ENCODE assay signal across 25 cellular contexts in genomic region chr6:30824698-30825097, GRCh38. TPM values are rescaled to one million over a fixed set of nuclear protein-coding genes. Genes with fewer than 3 reads are reported as not detected.
DNase-seq lines count a peak whose midpoint lies in the region; ATAC-seq and TF ChIP-seq lines count a peak whose summit lies in the region.
"Had no signal": no experiment of that assay in that cellular context is flagged by ENCODE, and none has a peak within 500 bp of the region (broad histone marks: within the 10 kb centered on the region; RNA-seq: fewer than 3 reads in every experiment).

No MANE protein-coding gene starts in this region.

- no peak for ATAC-seq in activated T-helper 17 cell treated with anti-CD3 and anti-CD28 coated beads, Interleukin-2, amount 50 U/mL, for 72 hours (replicated peaks)
- ATAC-seq in naive thymus-derived CD8-positive, alpha-beta T cell: no peak
- ATAC-seq in foreskin keratinocyte (no peak), GM21367 (IDR thresholded peaks at IDR 0.05; ENCODE audit: unreplicated experiment) (no peak)
- ATAC-seq: HCT116; lower lobe of right lung; stimulated activated memory B cell treated with anti-CD40 and anti-IgM and Interleukin-4, amounts not matched to agents 10 μg/mL and 1 μg/mL and 100 μg/mL, for 72 hours had no signal

- H3K4me1 ChIP-seq in CD8-positive, alpha-beta memory T cell (ENCODE audit: insufficient read depth, low read length): peaks cover 42% of the 10 kb centered on the region
- H3K4me1 ChIP-seq in foreskin keratinocyte: peaks cover 56% of the 10 kb centered on the region

- TF ChIP-seq CTCF in foreskin keratinocyte (conservative IDR thresholded peaks at IDR 0.05): no peak

- H3K27me3 Mint-ChIP-seq in CD8-positive, alpha-beta memory T cell: peaks cover 0 to 3% of the 10 kb centered on the region in 2 donors
- no peaks in the 10 kb centered on the region for H3K27me3 Mint-ChIP-seq in activated T-helper 17 cell treated with anti-CD3 and anti-CD28 coated beads, Interleukin-2, amount 50 U/mL, for 72 hours
- H3K27me3 Mint-ChIP-seq in naive thymus-derived CD8-positive, alpha-beta T cell: no peaks in the 10 kb centered on the region

- H3K9me3 ChIP-seq in CD8-positive, alpha-beta memory T cell (ENCODE audit: low read length): no peaks in the 10 kb centered on the region
- H3K9me3 ChIP-seq: lower lobe of right lung, thoracic aorta had no signal

- no peaks in the 10 kb centered on the region for H3K9me3 Mint-ChIP-seq in CD8-positive, alpha-beta memory T cell
- no peaks in the 10 kb centered on the region for H3K9me3 Mint-ChIP-seq in activated T-helper 17 cell treated with anti-CD3 and anti-CD28 coated beads, Interleukin-2, amount 50 U/mL, for 72 hours
- H3K9me3 Mint-ChIP-seq in naive thymus-derived CD8-positive, alpha-beta T cell: no peaks in the 10 kb centered on the region
- H3K9me3 Mint-ChIP-seq: stimulated activated memory B cell treated with anti-CD40 and anti-IgM and Interleukin-4, amounts not matched to agents 10 μg/mL and 1 μg/mL and 100 μg/mL, for 72 hours; T-helper 2 cell treated with Interferon-gamma antibody and Interleukin-4, amounts not matched to agents 5 μg/mL and 100 μg/mL, for 36 hours had no signal

- peak overlapping the region in 5 of 8 donors; percentile 12 to 84 (median 50) for H3K27ac Mint-ChIP-seq in CD8-positive, alpha-beta memory T cell
- H3K27ac Mint-ChIP-seq in activated T-helper 17 cell treated with anti-CD3 and anti-CD28 coated beads, Interleukin-2, amount 50 U/mL, for 72 hours: peak overlapping the region; percentile 16
- H3K27ac Mint-ChIP-seq in naive thymus-derived CD8-positive, alpha-beta T cell: peak overlapping the region in 9 of 10 donors; percentile 26 to 93 (median 65)
- H3K27ac Mint-ChIP-seq: stimulated activated memory B cell treated with anti-CD40 and anti-IgM and Interleukin-4, amounts not matched to agents 10 μg/mL and 1 μg/mL and 100 μg/mL, for 72 hours; T-helper 2 cell treated with Interferon-gamma antibody and Interleukin-4, amounts not matched to agents 5 μg/mL and 100 μg/mL, for 36 hours had no signal

- peak overlapping the region in 1 of 7 donors; percentile 2 for H3K4me3 Mint-ChIP-seq in CD8-positive, alpha-beta memory T cell
- no peak overlapping the region for H3K4me3 Mint-ChIP-seq in activated T-helper 17 cell treated with anti-CD3 and anti-CD28 coated beads, Interleukin-2, amount 50 U/mL, for 72 hours
- H3K4me3 Mint-ChIP-seq in naive thymus-derived CD8-positive, alpha-beta T cell: peak overlapping the region in 2 of 10 donors; percentile 18 to 41
- H3K4me3 Mint-ChIP-seq: stimulated activated memory B cell treated with anti-CD40 and anti-IgM and Interleukin-4, amounts not matched to agents 10 μg/mL and 1 μg/mL and 100 μg/mL, for 72 hours; T-helper 2 cell treated with Interferon-gamma antibody and Interleukin-4, amounts not matched to agents 5 μg/mL and 100 μg/mL, for 36 hours had no signal

- no peak overlapping the region for H3K27ac ChIP-seq in CD8-positive, alpha-beta memory T cell (ENCODE audit: low read depth, low read length)
- no peak overlapping the region for H3K27ac ChIP-seq in foreskin keratinocyte
- H3K27ac ChIP-seq: cardiac muscle cell, epithelial cell of prostate, lower lobe of right lung, parathyroid adenoma, thoracic aorta, WERI-Rb-1 had no signal

- DNase-seq in CD8-positive, alpha-beta memory T cell: no peak
- DNase-seq in NCI-H146 (lab: John Stamatoyannopoulos, UW) (peak; percentile 64), foreskin keratinocyte (no peak)
- DNase-seq in naive thymus-derived CD8-positive, alpha-beta T cell: no peak
- DNase-seq in activated effector memory CD4-positive, alpha-beta T cell treated with anti-CD3 and anti-CD28 coated beads, Interleukin-2, amount 50 U/mL, for 16 hours: no peak
- no peak for DNase-seq in stimulated activated naive CD4-positive, alpha-beta T cell treated with Interleukin-2 at 50 U/mL for 16 hours (lab: John Stamatoyannopoulos, UW)
- DNase-seq: activated CD4-positive, alpha-beta T cell treated with anti-CD3 and anti-CD28 coated beads, Interleukin-2, amount 50 U/mL, for 48 hours; activated naive CD4-positive, alpha-beta T cell; activated T-cell treated with anti-CD3 and anti-CD28 coated beads for 4 hours; amygdala; EL; foreskin fibroblast; hippocampal formation; lower lobe of right lung; NCI-H1436; WERI-Rb-1 had no signal

- H3K36me3 ChIP-seq in CD8-positive, alpha-beta memory T cell (ENCODE audit: insufficient read depth, low read length): no peaks in the 10 kb centered on the region
- H3K36me3 ChIP-seq: cardiac muscle cell, lower lobe of right lung, thoracic aorta, WERI-Rb-1 had no signal

- H3K4me3 ChIP-seq in CD8-positive, alpha-beta memory T cell (ENCODE audit: low read length): no peak overlapping the region
- H3K4me3 ChIP-seq: cardiac muscle cell, lower lobe of right lung, thoracic aorta had no signal

- peaks cover under 1 to 55% (median 3%) of the 10 kb centered on the region in 3 donors for H3K36me3 Mint-ChIP-seq in CD8-positive, alpha-beta memory T cell
- peaks cover 74% of the 10 kb centered on the region for H3K36me3 Mint-ChIP-seq in activated T-helper 17 cell treated with anti-CD3 and anti-CD28 coated beads, Interleukin-2, amount 50 U/mL, for 72 hours (ENCODE audit: low read depth)
- peaks cover 0 to 29% (median 2%) of the 10 kb centered on the region in 3 donors for H3K36me3 Mint-ChIP-seq in naive thymus-derived CD8-positive, alpha-beta T cell
- H3K36me3 Mint-ChIP-seq: stimulated activated memory B cell treated with anti-CD40 and anti-IgM and Interleukin-4, amounts not matched to agents 10 μg/mL and 1 μg/mL and 100 μg/mL, for 72 hours had no signal

- no peaks in the 10 kb centered on the region for H3K27me3 ChIP-seq in CD8-positive, alpha-beta memory T cell (ENCODE audit: insufficient read depth, low read length, poor library complexity, severe bottlenecking)
- H3K27me3 ChIP-seq in foreskin keratinocyte: no peaks in the 10 kb centered on the region
- H3K27me3 ChIP-seq: cardiac muscle cell had no signal

- POLR2A ChIA-PET in CD8-positive, alpha-beta memory T cell (lab: Charles Lee): no interaction called here
- POLR2A ChIA-PET in naive thymus-derived CD8-positive, alpha-beta T cell (lab: Charles Lee): interaction anchor here (0.6 to 0.7 kb wide), 2 partner anchors 13 to 15 kb away, joined by 3 read pairs; no protein-coding TSS in a partner anchor

- CTCF ChIA-PET in CD8-positive, alpha-beta memory T cell (lab: Charles Lee): interaction anchor here (0.7 to 13.8 kb wide), 4 partner anchors 20 to 441 kb away, joined by 3 to 148 read pairs (median 3); partner anchors contain the start of gene DDR1

- peaks cover 58 to 93% (median 77%) of the 10 kb centered on the region in 3 donors for H3K4me1 Mint-ChIP-seq in CD8-positive, alpha-beta memory T cell
- peaks cover 45% of the 10 kb centered on the region for H3K4me1 Mint-ChIP-seq in activated T-helper 17 cell treated with anti-CD3 and anti-CD28 coated beads, Interleukin-2, amount 50 U/mL, for 72 hours
- H3K4me1 Mint-ChIP-seq in naive thymus-derived CD8-positive, alpha-beta T cell: peaks cover 30 to 82% (median 71%) of the 10 kb centered on the region in 4 donors

RNA-seq across cellular contexts. Expression of gene DDR1, which starts 59.6 kb away (rescaled TPM):
- 10 to 100 TPM; 10.1 to 10.5 TPM for total RNA-seq in CD8-positive, alpha-beta memory T cell
- 1.2 TPM for polyA plus RNA-seq in CD8-positive, alpha-beta memory T cell
- total RNA-seq in activated T-helper 17 cell treated with anti-CD3 and anti-CD28 coated beads, Interleukin-2, amount 50 U/mL, for 72 hours: 10 to 100 TPM in 1 of 2 donors, 1 to 10 TPM in 1; 3.0 to 19.5 TPM
- total RNA-seq in naive thymus-derived CD8-positive, alpha-beta T cell: 10 to 100 TPM; 19.8 to 22.8 TPM
- 1 to 10 TPM in 2 of 3 donors, under 1 TPM in 1; 0.57 to 5.4 (median 1.5) TPM for polyA plus RNA-seq in naive thymus-derived CD8-positive, alpha-beta T cell
- 211 and 243 TPM in 2 replicates for total RNA-seq in foreskin keratinocyte
- polyA plus RNA-seq in foreskin keratinocyte: 138 and 147 TPM in 2 replicates
